1 cellular context compared by ENCODE assay signal in the genomic region with DNA sequence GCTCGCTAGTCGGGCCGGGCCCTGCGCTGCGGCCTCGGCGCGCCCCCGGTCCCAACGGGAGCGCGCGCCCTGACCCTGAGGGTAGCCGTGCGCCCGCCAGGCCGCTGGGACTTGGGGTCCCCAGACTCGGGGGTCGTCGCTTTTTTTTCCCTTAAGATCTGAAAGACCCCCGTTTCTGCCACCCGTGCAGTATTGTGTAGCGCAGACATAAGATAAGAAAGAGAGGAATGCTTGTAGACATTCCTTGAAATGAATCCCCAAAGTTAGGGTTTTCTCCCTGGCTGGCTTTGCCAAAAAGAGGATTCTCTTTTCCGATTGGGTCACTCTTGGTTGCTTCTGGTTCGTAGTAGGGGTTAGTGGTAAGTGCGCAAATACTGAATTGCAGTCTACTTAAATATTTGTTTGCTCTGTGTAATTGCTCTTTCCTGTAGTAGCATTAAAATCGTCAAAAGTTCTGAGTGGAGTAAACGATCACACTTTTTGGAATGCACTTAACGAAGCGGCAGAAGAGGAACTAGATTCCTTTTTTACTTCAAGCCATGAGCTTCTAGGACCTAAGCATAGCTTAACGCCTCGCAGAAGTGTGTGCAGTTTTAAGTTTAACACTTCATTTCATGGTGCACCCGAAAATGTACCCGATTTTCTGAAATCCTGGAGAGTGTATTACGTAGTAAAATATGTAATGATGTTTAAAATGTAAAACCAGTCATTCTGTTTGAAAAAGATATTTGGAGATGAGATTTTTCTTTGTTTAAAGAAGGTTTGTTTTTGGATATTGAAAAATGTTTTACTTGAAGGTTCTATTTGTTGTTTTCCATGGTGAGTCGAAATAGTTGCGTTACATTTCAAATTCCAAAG.
TF ChIP-seq lines count a peak whose summit lies in the region.

No MANE protein-coding gene starts in this region.

TF ChIP-seq in HepG2, 621 proteins besides CTCF, POLR2A, EP300 and RAD21 (continued from another document and continues in another):
- TF ChIP-seq STAG1 (CRISPR knock-in tag; IDR thresholded peaks at IDR 0.05) (no peak), ZNF136 (CRISPR knock-in tag; IDR thresholded peaks at IDR 0.05; ENCODE audit: low read depth) (no peak), NR2F6 (IDR thresholded peaks at IDR 0.05) (0 out of 2 replicates have a peak, but pooled peaks have one; percentile 14), NR2F6 (CRISPR knock-in tag; IDR thresholded peaks at IDR 0.05) (0 out of 2 replicates have a peak, but pooled peaks have one; percentile 2), MYC (CRISPR knock-in tag; IDR thresholded peaks at IDR 0.05; ENCODE audit: borderline replicate concordance) (no peak), ISX (CRISPR knock-in tag; conservative IDR thresholded peaks at IDR 0.05) (no peak), ZNF546 (CRISPR knock-in tag; conservative IDR thresholded peaks at IDR 0.05) (no peak), ZBTB7B (CRISPR knock-in tag; IDR thresholded peaks at IDR 0.05) (peak; percentile 72; the same call in 1 of the 2 replicates), ZNF3 (CRISPR knock-in tag; IDR thresholded peaks at IDR 0.05) (no peak), JUNB (CRISPR knock-in tag; IDR thresholded peaks at IDR 0.05; ENCODE audit: borderline replicate concordance) (no peak), MBD4 (IDR thresholded peaks at IDR 0.05; ENCODE audit: borderline replicate concordance, low read length) (0 out of 2 replicates have a peak, but pooled peaks have one; percentile 12), NONO (IDR thresholded peaks at IDR 0.05) (no peak), NONO (CRISPR knock-in tag; conservative IDR thresholded peaks at IDR 0.05) (0 out of 2 replicates have a peak, but pooled peaks have one; percentile 10), HNRNPLL (IDR thresholded peaks at IDR 0.05; ENCODE audit: low read depth, low read length, poor library complexity, severe bottlenecking) (no peak), LCORL (IDR thresholded peaks at IDR 0.05) (peak; percentile 52; the same call in 1 of the 2 replicates), LCORL (CRISPR knock-in tag; IDR thresholded peaks at IDR 0.05) (no peak), HDAC2 (CRISPR knock-in tag; IDR thresholded peaks at IDR 0.05) (0 out of 2 replicates have a peak, but pooled peaks have one; percentile 6), ZNF232 (CRISPR knock-in tag; IDR thresholded peaks at IDR 0.05; ENCODE audit: borderline replicate concordance) (no peak), ZNF17 (CRISPR knock-in tag; IDR thresholded peaks at IDR 0.05) (no peak), ZNF446 (CRISPR knock-in tag; IDR thresholded peaks at IDR 0.05) (no peak), PHF5A (CRISPR knock-in tag; IDR thresholded peaks at IDR 0.05; ENCODE audit: low read depth, unreplicated experiment) (no peak), ZFP36L1 (CRISPR knock-in tag; IDR thresholded peaks at IDR 0.05) (no peak), ZNF598 (CRISPR knock-in tag; IDR thresholded peaks at IDR 0.05; ENCODE audit: borderline replicate concordance) (0 out of 2 replicates have a peak, but pooled peaks have one; percentile 0), CEBPB (IDR thresholded peaks at IDR 0.05; ENCODE audit: borderline replicate concordance, low read depth, low read length) (no peak), ZNF569 (CRISPR knock-in tag; IDR thresholded peaks at IDR 0.05; ENCODE audit: borderline replicate concordance) (no peak), SP140L (CRISPR knock-in tag; IDR thresholded peaks at IDR 0.05; ENCODE audit: borderline replicate concordance) (no peak), ZNF33B (CRISPR knock-in tag; IDR thresholded peaks at IDR 0.05) (0 out of 2 replicates have a peak, but pooled peaks have one; percentile 3), POLR2G (IDR thresholded peaks at IDR 0.05; ENCODE audit: low read depth, low read length) (peak; percentile 15; the same call in 1 of the 2 replicates), ZNF841 (CRISPR knock-in tag; IDR thresholded peaks at IDR 0.05; ENCODE audit: borderline replicate concordance) (0 out of 2 replicates have a peak, but pooled peaks have one; percentile 0), ZNF550 (CRISPR knock-in tag; IDR thresholded peaks at IDR 0.05; ENCODE audit: borderline replicate concordance) (no peak), ASH2L (IDR thresholded peaks at IDR 0.05; ENCODE audit: insufficient read length, low read depth, low read length) (peak; percentile 72), ZNF24 (IDR thresholded peaks at IDR 0.05) (no peak)
- TF ChIP-seq, protein P1, sequence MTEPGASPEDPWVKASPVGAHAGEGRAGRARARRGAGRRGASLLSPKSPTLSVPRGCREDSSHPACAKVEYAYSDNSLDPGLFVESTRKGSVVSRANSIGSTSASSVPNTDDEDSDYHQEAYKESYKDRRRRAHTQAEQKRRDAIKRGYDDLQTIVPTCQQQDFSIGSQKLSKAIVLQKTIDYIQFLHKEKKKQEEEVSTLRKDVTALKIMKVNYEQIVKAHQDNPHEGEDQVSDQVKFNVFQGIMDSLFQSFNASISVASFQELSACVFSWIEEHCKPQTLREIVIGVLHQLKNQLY (CRISPR knock-in tag; IDR thresholded peaks at IDR 0.05): no peak
- TF ChIP-seq, protein P2, sequence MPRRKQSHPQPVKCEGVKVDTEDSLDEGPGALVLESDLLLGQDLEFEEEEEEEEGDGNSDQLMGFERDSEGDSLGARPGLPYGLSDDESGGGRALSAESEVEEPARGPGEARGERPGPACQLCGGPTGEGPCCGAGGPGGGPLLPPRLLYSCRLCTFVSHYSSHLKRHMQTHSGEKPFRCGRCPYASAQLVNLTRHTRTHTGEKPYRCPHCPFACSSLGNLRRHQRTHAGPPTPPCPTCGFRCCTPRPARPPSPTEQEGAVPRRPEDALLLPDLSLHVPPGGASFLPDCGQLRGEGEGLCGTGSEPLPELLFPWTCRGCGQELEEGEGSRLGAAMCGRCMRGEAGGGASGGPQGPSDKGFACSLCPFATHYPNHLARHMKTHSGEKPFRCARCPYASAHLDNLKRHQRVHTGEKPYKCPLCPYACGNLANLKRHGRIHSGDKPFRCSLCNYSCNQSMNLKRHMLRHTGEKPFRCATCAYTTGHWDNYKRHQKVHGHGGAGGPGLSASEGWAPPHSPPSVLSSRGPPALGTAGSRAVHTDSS (CRISPR knock-in tag; conservative IDR thresholded peaks at IDR 0.05): no peak
- TF ChIP-seq, protein P3, sequence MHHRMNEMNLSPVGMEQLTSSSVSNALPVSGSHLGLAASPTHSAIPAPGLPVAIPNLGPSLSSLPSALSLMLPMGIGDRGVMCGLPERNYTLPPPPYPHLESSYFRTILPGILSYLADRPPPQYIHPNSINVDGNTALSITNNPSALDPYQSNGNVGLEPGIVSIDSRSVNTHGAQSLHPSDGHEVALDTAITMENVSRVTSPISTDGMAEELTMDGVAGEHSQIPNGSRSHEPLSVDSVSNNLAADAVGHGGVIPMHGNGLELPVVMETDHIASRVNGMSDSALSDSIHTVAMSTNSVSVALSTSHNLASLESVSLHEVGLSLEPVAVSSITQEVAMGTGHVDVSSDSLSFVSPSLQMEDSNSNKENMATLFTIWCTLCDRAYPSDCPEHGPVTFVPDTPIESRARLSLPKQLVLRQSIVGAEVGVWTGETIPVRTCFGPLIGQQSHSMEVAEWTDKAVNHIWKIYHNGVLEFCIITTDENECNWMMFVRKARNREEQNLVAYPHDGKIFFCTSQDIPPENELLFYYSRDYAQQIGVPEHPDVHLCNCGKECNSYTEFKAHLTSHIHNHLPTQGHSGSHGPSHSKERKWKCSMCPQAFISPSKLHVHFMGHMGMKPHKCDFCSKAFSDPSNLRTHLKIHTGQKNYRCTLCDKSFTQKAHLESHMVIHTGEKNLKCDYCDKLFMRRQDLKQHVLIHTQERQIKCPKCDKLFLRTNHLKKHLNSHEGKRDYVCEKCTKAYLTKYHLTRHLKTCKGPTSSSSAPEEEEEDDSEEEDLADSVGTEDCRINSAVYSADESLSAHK (CRISPR knock-in tag; IDR thresholded peaks at IDR 0.05; ENCODE audit: borderline replicate concordance): no peak
- TF ChIP-seq, protein P4, sequence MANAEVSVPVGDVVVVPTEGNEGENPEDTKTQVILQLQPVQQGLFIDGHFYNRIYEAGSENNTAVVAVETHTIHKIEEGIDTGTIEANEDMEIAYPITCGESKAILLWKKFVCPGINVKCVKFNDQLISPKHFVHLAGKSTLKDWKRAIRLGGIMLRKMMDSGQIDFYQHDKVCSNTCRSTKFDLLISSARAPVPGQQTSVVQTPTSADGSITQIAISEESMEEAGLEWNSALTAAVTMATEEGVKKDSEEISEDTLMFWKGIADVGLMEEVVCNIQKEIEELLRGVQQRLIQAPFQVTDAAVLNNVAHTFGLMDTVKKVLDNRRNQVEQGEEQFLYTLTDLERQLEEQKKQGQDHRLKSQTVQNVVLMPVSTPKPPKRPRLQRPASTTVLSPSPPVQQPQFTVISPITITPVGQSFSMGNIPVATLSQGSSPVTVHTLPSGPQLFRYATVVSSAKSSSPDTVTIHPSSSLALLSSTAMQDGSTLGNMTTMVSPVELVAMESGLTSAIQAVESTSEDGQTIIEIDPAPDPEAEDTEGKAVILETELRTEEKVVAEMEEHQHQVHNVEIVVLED (CRISPR knock-in tag; IDR thresholded peaks at IDR 0.05; ENCODE audit: borderline replicate concordance): 0 out of 2 replicates have a peak, but pooled peaks have one; percentile 1
- TF ChIP-seq, protein P5, sequence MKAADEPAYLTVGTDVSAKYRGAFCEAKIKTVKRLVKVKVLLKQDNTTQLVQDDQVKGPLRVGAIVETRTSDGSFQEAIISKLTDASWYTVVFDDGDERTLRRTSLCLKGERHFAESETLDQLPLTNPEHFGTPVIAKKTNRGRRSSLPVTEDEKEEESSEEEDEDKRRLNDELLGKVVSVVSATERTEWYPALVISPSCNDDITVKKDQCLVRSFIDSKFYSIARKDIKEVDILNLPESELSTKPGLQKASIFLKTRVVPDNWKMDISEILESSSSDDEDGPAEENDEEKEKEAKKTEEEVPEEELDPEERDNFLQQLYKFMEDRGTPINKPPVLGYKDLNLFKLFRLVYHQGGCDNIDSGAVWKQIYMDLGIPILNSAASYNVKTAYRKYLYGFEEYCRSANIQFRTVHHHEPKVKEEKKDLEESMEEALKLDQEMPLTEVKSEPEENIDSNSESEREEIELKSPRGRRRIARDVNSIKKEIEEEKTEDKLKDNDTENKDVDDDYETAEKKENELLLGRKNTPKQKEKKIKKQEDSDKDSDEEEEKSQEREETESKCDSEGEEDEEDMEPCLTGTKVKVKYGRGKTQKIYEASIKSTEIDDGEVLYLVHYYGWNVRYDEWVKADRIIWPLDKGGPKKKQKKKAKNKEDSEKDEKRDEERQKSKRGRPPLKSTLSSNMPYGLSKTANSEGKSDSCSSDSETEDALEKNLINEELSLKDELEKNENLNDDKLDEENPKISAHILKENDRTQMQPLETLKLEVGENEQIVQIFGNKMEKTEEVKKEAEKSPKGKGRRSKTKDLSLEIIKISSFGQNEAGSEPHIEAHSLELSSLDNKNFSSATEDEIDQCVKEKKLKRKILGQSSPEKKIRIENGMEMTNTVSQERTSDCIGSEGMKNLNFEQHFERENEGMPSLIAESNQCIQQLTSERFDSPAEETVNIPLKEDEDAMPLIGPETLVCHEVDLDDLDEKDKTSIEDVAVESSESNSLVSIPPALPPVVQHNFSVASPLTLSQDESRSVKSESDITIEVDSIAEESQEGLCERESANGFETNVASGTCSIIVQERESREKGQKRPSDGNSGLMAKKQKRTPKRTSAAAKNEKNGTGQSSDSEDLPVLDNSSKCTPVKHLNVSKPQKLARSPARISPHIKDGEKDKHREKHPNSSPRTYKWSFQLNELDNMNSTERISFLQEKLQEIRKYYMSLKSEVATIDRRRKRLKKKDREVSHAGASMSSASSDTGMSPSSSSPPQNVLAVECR (CRISPR knock-in tag; IDR thresholded peaks at IDR 0.05; ENCODE audit: borderline replicate concordance): peak; percentile 12; the same call in 1 of the 2 replicates
- TF ChIP-seq, protein P6, sequence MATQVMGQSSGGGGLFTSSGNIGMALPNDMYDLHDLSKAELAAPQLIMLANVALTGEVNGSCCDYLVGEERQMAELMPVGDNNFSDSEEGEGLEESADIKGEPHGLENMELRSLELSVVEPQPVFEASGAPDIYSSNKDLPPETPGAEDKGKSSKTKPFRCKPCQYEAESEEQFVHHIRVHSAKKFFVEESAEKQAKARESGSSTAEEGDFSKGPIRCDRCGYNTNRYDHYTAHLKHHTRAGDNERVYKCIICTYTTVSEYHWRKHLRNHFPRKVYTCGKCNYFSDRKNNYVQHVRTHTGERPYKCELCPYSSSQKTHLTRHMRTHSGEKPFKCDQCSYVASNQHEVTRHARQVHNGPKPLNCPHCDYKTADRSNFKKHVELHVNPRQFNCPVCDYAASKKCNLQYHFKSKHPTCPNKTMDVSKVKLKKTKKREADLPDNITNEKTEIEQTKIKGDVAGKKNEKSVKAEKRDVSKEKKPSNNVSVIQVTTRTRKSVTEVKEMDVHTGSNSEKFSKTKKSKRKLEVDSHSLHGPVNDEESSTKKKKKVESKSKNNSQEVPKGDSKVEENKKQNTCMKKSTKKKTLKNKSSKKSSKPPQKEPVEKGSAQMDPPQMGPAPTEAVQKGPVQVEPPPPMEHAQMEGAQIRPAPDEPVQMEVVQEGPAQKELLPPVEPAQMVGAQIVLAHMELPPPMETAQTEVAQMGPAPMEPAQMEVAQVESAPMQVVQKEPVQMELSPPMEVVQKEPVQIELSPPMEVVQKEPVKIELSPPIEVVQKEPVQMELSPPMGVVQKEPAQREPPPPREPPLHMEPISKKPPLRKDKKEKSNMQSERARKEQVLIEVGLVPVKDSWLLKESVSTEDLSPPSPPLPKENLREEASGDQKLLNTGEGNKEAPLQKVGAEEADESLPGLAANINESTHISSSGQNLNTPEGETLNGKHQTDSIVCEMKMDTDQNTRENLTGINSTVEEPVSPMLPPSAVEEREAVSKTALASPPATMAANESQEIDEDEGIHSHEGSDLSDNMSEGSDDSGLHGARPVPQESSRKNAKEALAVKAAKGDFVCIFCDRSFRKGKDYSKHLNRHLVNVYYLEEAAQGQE (IDR thresholded peaks at IDR 0.05; ENCODE audit: borderline replicate concordance in 1 of 2, low read depth in 1 of 2, low read length in 2 of 2): no peak
- TF ChIP-seq, protein P7, sequence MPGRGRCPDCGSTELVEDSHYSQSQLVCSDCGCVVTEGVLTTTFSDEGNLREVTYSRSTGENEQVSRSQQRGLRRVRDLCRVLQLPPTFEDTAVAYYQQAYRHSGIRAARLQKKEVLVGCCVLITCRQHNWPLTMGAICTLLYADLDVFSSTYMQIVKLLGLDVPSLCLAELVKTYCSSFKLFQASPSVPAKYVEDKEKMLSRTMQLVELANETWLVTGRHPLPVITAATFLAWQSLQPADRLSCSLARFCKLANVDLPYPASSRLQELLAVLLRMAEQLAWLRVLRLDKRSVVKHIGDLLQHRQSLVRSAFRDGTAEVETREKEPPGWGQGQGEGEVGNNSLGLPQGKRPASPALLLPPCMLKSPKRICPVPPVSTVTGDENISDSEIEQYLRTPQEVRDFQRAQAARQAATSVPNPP (CRISPR knock-in tag; IDR thresholded peaks at IDR 0.05): peak; percentile 80; the same call in 1 of the 2 replicates
- TF ChIP-seq, protein P8, sequence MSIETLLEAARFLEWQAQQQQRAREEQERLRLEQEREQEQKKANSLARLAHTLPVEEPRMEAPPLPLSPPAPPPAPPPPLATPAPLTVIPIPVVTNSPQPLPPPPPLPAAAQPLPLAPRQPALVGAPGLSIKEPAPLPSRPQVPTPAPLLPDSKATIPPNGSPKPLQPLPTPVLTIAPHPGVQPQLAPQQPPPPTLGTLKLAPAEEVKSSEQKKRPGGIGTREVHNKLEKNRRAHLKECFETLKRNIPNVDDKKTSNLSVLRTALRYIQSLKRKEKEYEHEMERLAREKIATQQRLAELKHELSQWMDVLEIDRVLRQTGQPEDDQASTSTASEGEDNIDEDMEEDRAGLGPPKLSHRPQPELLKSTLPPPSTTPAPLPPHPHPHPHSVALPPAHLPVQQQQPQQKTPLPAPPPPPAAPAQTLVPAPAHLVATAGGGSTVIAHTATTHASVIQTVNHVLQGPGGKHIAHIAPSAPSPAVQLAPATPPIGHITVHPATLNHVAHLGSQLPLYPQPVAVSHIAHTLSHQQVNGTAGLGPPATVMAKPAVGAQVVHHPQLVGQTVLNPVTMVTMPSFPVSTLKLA (IDR thresholded peaks at IDR 0.05): no peak
